21 cellular contexts compared by ENCODE assay signal in genomic region chr3:130933801-130934345, GRCh38. TPM values are rescaled to one million over a fixed set of nuclear protein-coding genes. Genes with fewer than 3 reads are reported as not detected.
DNase-seq lines count a peak whose midpoint lies in the region; ATAC-seq and TF ChIP-seq lines count a peak whose summit lies in the region.
"Had no signal": no experiment of that assay in that cellular context is flagged by ENCODE, and none has a peak within 500 bp of the region (broad histone marks: within the 10 kb centered on the region; RNA-seq: fewer than 3 reads in every experiment).

No MANE protein-coding gene starts in this region.

- H3K36me3 ChIP-seq in GM23248 (ENCODE audit: low read depth), result 0 out of 2 replicates have a peak, but pooled peaks cover 12% of the 10 kb centered on the region
- H3K36me3 ChIP-seq: adrenal gland had no signal

- H3K9ac ChIP-seq in GM23248, result no peak overlapping the region

- H3K9me3 ChIP-seq in GM23248 (ENCODE audit: low read depth), result no peaks in the 10 kb centered on the region
- H3K9me3 ChIP-seq: adrenal gland, heart right ventricle, lower lobe of right lung had no signal

- DNase-seq in GM23248, result peak; percentile 19
- peak; percentile 56 for DNase-seq in M059J (ENCODE audit: low read depth)
- DNase-seq in astrocyte of the hippocampus (ENCODE audit: low read depth, low spot score), result peak; percentile 64
- no peak for DNase-seq in mesothelial cell of epicardium (ENCODE audit: low spot score in 2 of 2, unreplicated experiment in 2 of 2)
- DNase-seq in amygdala (lab: John Stamatoyannopoulos, UW), result no peak
- DNase-seq in GM19240 (ENCODE audit: insufficient read length, low spot score), result no peak
- DNase-seq: activated CD4-positive, CD25-positive, alpha-beta regulatory T cell treated with anti-CD3 and anti-CD28 coated beads, Interleukin-2, amount 50 U/mL, for 72 hours; adrenal gland; DMS79; effector memory CD8-positive, alpha-beta T cell; heart right ventricle; Kasumi-1; lower lobe of right lung; NCI-H69; OCI-M1; stimulated activated CD4-positive, alpha-beta T cell treated with anti-CD3 and anti-CD28 coated beads, Interleukin-2, amount 100 ng/mL, for 24 hours had no signal

- H3K27me3 Mint-ChIP-seq in mesothelial cell of epicardium (ENCODE audit: low read depth), result no peaks in the 10 kb centered on the region
- H3K27me3 Mint-ChIP-seq: central memory CD8-positive, alpha-beta T cell; effector memory CD8-positive, alpha-beta T cell; stimulated activated naive CD8-positive, alpha-beta T cell treated with anti-CD3 and anti-CD28 coated beads, Interleukin-15, Interleukin-2, amounts not matched to agents 100 ng/mL and 50 ng/mL, for 24 hours; type B pancreatic cell had no signal

- no peak for TF ChIP-seq CTCF in mesothelial cell of epicardium (IDR thresholded peaks at IDR 0.05; ENCODE audit: unreplicated experiment)

- peaks cover 64% of the 10 kb centered on the region for H3K79me2 ChIP-seq in GM23248 (ENCODE audit: insufficient read depth)

- peak overlapping the region; percentile 57 for H3K27ac Mint-ChIP-seq in mesothelial cell of epicardium
- H3K27ac Mint-ChIP-seq: effector memory CD8-positive, alpha-beta T cell; stimulated activated naive CD8-positive, alpha-beta T cell treated with anti-CD3 and anti-CD28 coated beads, Interleukin-15, Interleukin-2, amounts not matched to agents 100 ng/mL and 50 ng/mL, for 24 hours; type B pancreatic cell had no signal

- no peak overlapping the region for H2AFZ ChIP-seq in GM23248

- ATAC-seq in GM19397 (IDR thresholded peaks at IDR 0.05; ENCODE audit: unreplicated experiment) (no peak), HG03378 (IDR thresholded peaks at IDR 0.05; ENCODE audit: unreplicated experiment) (no peak)
- ATAC-seq: effector memory CD8-positive, alpha-beta T cell; heart right ventricle; lower lobe of right lung had no signal

- H3K4me3 ChIP-seq in GM23248, result no peak overlapping the region
- H3K4me3 ChIP-seq: adrenal gland, heart right ventricle, lower lobe of right lung had no signal

- 45 to 59% methylated on average over 1 of the region's 1 CpG for WGBS in GM23248 (ENCODE audit: low coverage in 1 of 2, low lambda C conversion rate in 2 of 2, missing lambda C conversion rate in 2 of 2), 2 experiments

- peak overlapping the region; percentile 1; the same call in 1 of the 2 replicates for H3K27ac ChIP-seq in GM23248
- H3K27ac ChIP-seq: adrenal gland, heart right ventricle, lower lobe of right lung had no signal

- no peak overlapping the region for H3K4me3 Mint-ChIP-seq in mesothelial cell of epicardium
- H3K4me3 Mint-ChIP-seq: central memory CD8-positive, alpha-beta T cell; effector memory CD8-positive, alpha-beta T cell; stimulated activated naive CD8-positive, alpha-beta T cell treated with anti-CD3 and anti-CD28 coated beads, Interleukin-15, Interleukin-2, amounts not matched to agents 100 ng/mL and 50 ng/mL, for 24 hours; type B pancreatic cell had no signal

- H3K27me3 ChIP-seq in GM23248 (replicated peaks; ENCODE audit: insufficient read depth), result no peaks in the 10 kb centered on the region
- H3K27me3 ChIP-seq: adrenal gland, heart right ventricle had no signal

- peaks cover 15% of the 10 kb centered on the region for H3K36me3 Mint-ChIP-seq in mesothelial cell of epicardium

- no peaks in the 10 kb centered on the region for H3K9me2 ChIP-seq in GM23248 (ENCODE audit: insufficient read depth)

- in situ Hi-C loops in GM23248 (cut with MboI), result no loop called here

- H3K4me1 Mint-ChIP-seq in mesothelial cell of epicardium, result no peaks in the 10 kb centered on the region

- no peaks in the 10 kb centered on the region for H3K9me3 Mint-ChIP-seq in mesothelial cell of epicardium
- H3K9me3 Mint-ChIP-seq: central memory CD8-positive, alpha-beta T cell; effector memory CD8-positive, alpha-beta T cell; stimulated activated naive CD8-positive, alpha-beta T cell treated with anti-CD3 and anti-CD28 coated beads, Interleukin-15, Interleukin-2, amounts not matched to agents 100 ng/mL and 50 ng/mL, for 24 hours; type B pancreatic cell had no signal

- H3K4me1 ChIP-seq in GM23248 (ENCODE audit: insufficient read depth), result peaks cover 40% of the 10 kb centered on the region
- H3K4me1 ChIP-seq: adrenal gland, lower lobe of right lung had no signal

- peak overlapping the region; percentile 25 for H3K4me2 ChIP-seq in GM23248 (ENCODE audit: unreplicated experiment)

- H3F3A ChIP-seq in GM23248 (ENCODE audit: insufficient read depth), result peaks cover 24% of the 10 kb centered on the region

- no peaks in the 10 kb centered on the region for H4K20me1 ChIP-seq in GM23248 (ENCODE audit: insufficient read depth)

RNA-seq across cellular contexts. Expression of gene ATP2C1, which starts 40.0 kb away (rescaled TPM):
- 68.5 and 73.6 TPM in 2 replicates for total RNA-seq in GM23248 (2014; rRNA removed; shearing (Covaris generic))
- 65.8 and 74.7 TPM in 2 replicates for polyA plus RNA-seq in GM23248 (2016; fragmentation: Nextera tagmentation; extraction: Ambion mirVana)
- total RNA-seq in M059J (2014; rRNA removed; shearing (Covaris generic)), result 17.2 and 33.9 TPM in 2 replicates
- total RNA-seq in mesothelial cell of epicardium, result 88.8 to 98.4 TPM (median 92.0 TPM) in 3 replicates

Comparison
In these comparisons a context has a peak if more than half of its experiments do, and no peak if none do; other contexts are left out.
1. DNase-seq: peak in GM23248 (single experiment), M059J (single experiment) and astrocyte of the hippocampus (single experiment); none in mesothelial cell of epicardium (0 of 2), amygdala (0 of 56) and GM19240 (single experiment).